ENCODE assay signal across 15 cellular contexts in genomic region chr2:69382547-69382946, GRCh38. TPM values are rescaled to one million over a fixed set of nuclear protein-coding genes. Genes with fewer than 3 reads are reported as not detected.
DNase-seq lines count a peak whose midpoint lies in the region; ATAC-seq, FAIRE-seq and TF ChIP-seq lines count a peak whose summit lies in the region.
"Had no signal": no experiment of that assay in that cellular context is flagged by ENCODE, and none has a peak within 500 bp of the region (broad histone marks: within the 10 kb centered on the region; RNA-seq: fewer than 3 reads in every experiment).

No MANE protein-coding gene starts in this region.

- H3K36me3 Mint-ChIP-seq in T-helper 17 cell (ENCODE audit: low read depth) = peaks cover 11% of the 10 kb centered on the region

- H3K27me3 ChIP-seq in HepG2 (ENCODE audit: control insufficient read depth in 1 of 2, insufficient read depth in 2 of 2, low read length in 2 of 2) (no peaks in the 10 kb centered on the region; a peak in 1 of 5 replicates), right lobe of liver (no peaks in the 10 kb centered on the region)

- H3K9me3 ChIP-seq in HepG2 (ENCODE audit: low read length) (no peaks in the 10 kb centered on the region), right lobe of liver (no peaks in the 10 kb centered on the region), T-helper 17 cell (ENCODE audit: control insufficient read depth, low read length, poor library complexity, severe bottlenecking) (no peaks in the 10 kb centered on the region)
- H3K9me3 ChIP-seq: lower lobe of right lung had no signal

- WGBS in HepG2 (ENCODE audit: low lambda C conversion rate) = 88% methylated on average over 2 of the region's 2 CpGs
- 86% methylated on average over 2 of the region's 2 CpGs for WGBS in right lobe of liver (ENCODE audit: insufficient coverage, low coverage, low lambda C conversion rate, missing lambda C conversion rate)

- H3K9ac ChIP-seq in HepG2 (ENCODE audit: insufficient read depth, low read depth, low read length) = no peak overlapping the region

- DNase-seq in HepG2 (ENCODE audit: low spot score) (no peak), right lobe of liver (no peak), T-helper 17 cell (no peak), left kidney (ENCODE audit: low read depth, low spot score) (peak; percentile 53), SIG-M5 treated with dmso at 0.1 percent for 504 hours (lab: John Stamatoyannopoulos, UW; ENCODE audit: unreplicated experiment) (no peak), GM19240 (ENCODE audit: insufficient read length, low spot score) (no peak), SKM-1 (lab: John Stamatoyannopoulos, UW; ENCODE audit: unreplicated experiment) (no peak)
- DNase-seq: AML-193, anterior cingulate cortex, Karpas-422, lower lobe of right lung, NCI-H2081 treated with DMSO at 0.1 percent for 48 hours had no signal

- no peak for ATAC-seq in HepG2
- ATAC-seq in right lobe of liver = no peak
- no peak for ATAC-seq in T-helper 17 cell
- no peak for ATAC-seq in GM19395 (IDR thresholded peaks at IDR 0.05; ENCODE audit: unreplicated experiment)
- ATAC-seq: lower lobe of right lung had no signal

- H3K79me2 ChIP-seq in HepG2 (ENCODE audit: insufficient read depth, low read length) = peaks cover 90% of the 10 kb centered on the region

- intact Hi-C loops in HepG2 (cut with micrococcal nuclease; ENCODE audit: unreplicated experiment) = loop anchor here (10.0 kb wide), 1 partner anchor 208 kb away; no protein-coding TSS in a partner anchor
- intact Hi-C loops in right lobe of liver (cut with DNase I) = no loop called here

- CTCF ChIA-PET in HepG2 (lab: Yijun Ruan, JAX; ENCODE audit: low intra/inter-chr PET ratio, low total read pairs) = no interaction called here

- no peak for TF ChIP-seq EP300 in HepG2 (IDR thresholded peaks at IDR 0.05; ENCODE audit: low read depth in 2 of 2, low read length in 2 of 2)
- TF ChIP-seq EP300 in HepG2 (CRISPR knock-in tag; IDR thresholded peaks at IDR 0.05; ENCODE audit: borderline replicate concordance) = no peak

- H3K4me1 ChIP-seq in HepG2 (ENCODE audit: insufficient read depth, low read length) (peaks cover 46% of the 10 kb centered on the region), right lobe of liver (peaks cover 0 to 12% (median 4%) of the 10 kb centered on the region in 4 donors)

- H3K36me3 ChIP-seq in HepG2 (replicated peaks in 1 of 2; ENCODE audit: control insufficient read depth in 1 of 2, insufficient read depth in 2 of 2, low read length in 2 of 2) (peaks cover 9 to 24% of the 10 kb centered on the region in 2 experiments), right lobe of liver (no peaks in the 10 kb centered on the region)
- H3K36me3 ChIP-seq: lower lobe of right lung had no signal

- peaks cover 60% of the 10 kb centered on the region for H4K20me1 ChIP-seq in HepG2 (ENCODE audit: insufficient read depth, low read length)

- no peak overlapping the region for H3K4me3 ChIP-seq in HepG2 (replicated peaks in 1 of 3; ENCODE audit: insufficient read depth in 1 of 3, low read depth in 2 of 3, low read length in 3 of 3)
- no peak overlapping the region for H3K4me3 ChIP-seq in right lobe of liver
- H3K4me3 ChIP-seq: lower lobe of right lung had no signal

- H3K27ac Mint-ChIP-seq in T-helper 17 cell = peak overlapping the region; percentile 74
- H3K27ac Mint-ChIP-seq: stimulated activated naive CD8-positive, alpha-beta T cell treated with anti-CD3 and anti-CD28 coated beads, Interleukin-15, Interleukin-2, amounts not matched to agents 100 ng/mL and 50 ng/mL, for 24 hours had no signal

- no peak overlapping the region for H2AFZ ChIP-seq in HepG2 (ENCODE audit: low read length)

- no peak overlapping the region for H3K4me2 ChIP-seq in HepG2 (ENCODE audit: low read depth, low read length)

- no peak for TF ChIP-seq RAD21 in HepG2 (CRISPR knock-in tag; IDR thresholded peaks at IDR 0.05)

- H3K4me3 Mint-ChIP-seq in T-helper 17 cell = no peak overlapping the region
- H3K4me3 Mint-ChIP-seq: stimulated activated naive CD8-positive, alpha-beta T cell treated with anti-CD3 and anti-CD28 coated beads, Interleukin-15, Interleukin-2, amounts not matched to agents 100 ng/mL and 50 ng/mL, for 24 hours had no signal

- BruUV-seq in HepG2 (replicated peaks; lab: Mats Ljungman, UMichigan) = TSS peak; percentile 3

- peaks cover 36% of the 10 kb centered on the region for H3K4me1 Mint-ChIP-seq in T-helper 17 cell

- no peaks in the 10 kb centered on the region for H3K27me3 Mint-ChIP-seq in T-helper 17 cell
- H3K27me3 Mint-ChIP-seq: stimulated activated naive CD8-positive, alpha-beta T cell treated with anti-CD3 and anti-CD28 coated beads, Interleukin-15, Interleukin-2, amounts not matched to agents 100 ng/mL and 50 ng/mL, for 24 hours had no signal

- H3K27ac ChIP-seq in HepG2 (ENCODE audit: extremely low read length, insufficient read depth, low read length) (no peak overlapping the region), right lobe of liver (no peak overlapping the region)
- H3K27ac ChIP-seq: lower lobe of right lung, RWPE1 had no signal

- in situ Hi-C loops in HepG2 (cut with HindIII; ENCODE audit: extremely low pct_ligation_motif_present, low pct_unique_long_range_greater_than_20kb) = no loop called here

- TF ChIP-seq POLR2A in HepG2 (IDR thresholded peaks at IDR 0.05; ENCODE audit: insufficient read depth in 1 of 2, low read depth in 2 of 2, low read length in 2 of 2) = no peak
- no peak for TF ChIP-seq POLR2A in right lobe of liver (IDR thresholded peaks at IDR 0.05)

- POLR2A ChIA-PET in HepG2 (lab: Yijun Ruan, JAX) = no interaction called here

- no peak for TF ChIP-seq CTCF in HepG2 (CRISPR knock-in tag; IDR thresholded peaks at IDR 0.05)
- TF ChIP-seq CTCF in right lobe of liver (IDR thresholded peaks at IDR 0.05) = no peak

- no peak for FAIRE-seq in HepG2 (lab: Jason Lieb, UNC)

TF ChIP-seq in HepG2, 621 proteins besides CTCF, POLR2A, EP300 and RAD21 (continues in another document):
- TF ChIP-seq BORCS8-MEF2B (CRISPR knock-in tag; IDR thresholded peaks at IDR 0.05) (no peak), ZNF350 (CRISPR knock-in tag; IDR thresholded peaks at IDR 0.05; ENCODE audit: borderline replicate concordance, low read depth) (no peak), MAZ (IDR thresholded peaks at IDR 0.05; ENCODE audit: borderline replicate concordance, low read depth, low read length) (no peak), MAZ (CRISPR knock-in tag; IDR thresholded peaks at IDR 0.05; ENCODE audit: low read depth) (no peak), ZNF644 (CRISPR knock-in tag; IDR thresholded peaks at IDR 0.05; ENCODE audit: low read depth) (no peak), STAT5B (CRISPR knock-in tag; IDR thresholded peaks at IDR 0.05) (no peak)

RNA-seq across cellular contexts. Expression of gene GFPT1, which starts 4.5 kb away (rescaled TPM):
- total RNA-seq in HepG2 (2016; rRNA removed; fragmentation: Illumina TruSeq; extraction: Trizol) (84.9 and 129 TPM in 2 replicates), right lobe of liver (10 to 100 TPM; 20.7 to 46.1 (median 30.5) TPM), T-helper 17 cell (10 to 100 TPM; 15.1 to 18.7 TPM)
- 43.7 and 46.8 TPM in 2 replicates for total RNA-seq in HepG2 (2016; cell fraction: cytosol; rRNA removed; fragmentation: Illumina TruSeq; extraction: Trizol; ENCODE audit: low read depth)
- total RNA-seq in HepG2 (2016; cell fraction: insoluble cytoplasmic fraction; rRNA removed; fragmentation: Illumina TruSeq; extraction: Trizol) = 85.1 and 124 TPM in 2 replicates
- total RNA-seq in HepG2 (2016; cell fraction: membrane; rRNA removed; fragmentation: Illumina TruSeq; extraction: Trizol) = 30.0 and 36.5 TPM in 2 replicates
- 48.9 and 54.4 TPM in 2 replicates for total RNA-seq in HepG2 (2016; cell fraction: nucleus; rRNA removed; fragmentation: Illumina TruSeq; extraction: Trizol)
- polyA plus RNA-seq in HepG2 (2011; rRNA removed) = 19.7 and 24.0 TPM in 2 replicates
- 13.6 and 21.7 TPM in 2 replicates for polyA plus RNA-seq in HepG2 (2011; cell fraction: cytosol; rRNA removed)
- 9.3 and 13.1 TPM in 2 replicates for polyA plus RNA-seq in HepG2 (2011; cell fraction: nucleus; rRNA removed)
- 40.9 and 53.4 TPM in 2 replicates for polyA plus RNA-seq in HepG2 (2012)
- 1.7 and 2.0 TPM in 2 replicates for polyA plus RNA-seq in HepG2 (2016; cell fraction: cytosol; fragmentation: Illumina TruSeq; extraction: Trizol; ENCODE audit: low read depth)
- polyA plus RNA-seq in HepG2 (2016; cell fraction: insoluble cytoplasmic fraction; fragmentation: Illumina TruSeq; extraction: Trizol; ENCODE audit: low read depth) = 60.5 and 62.2 TPM in 2 replicates
- polyA plus RNA-seq in HepG2 (2016; cell fraction: membrane; fragmentation: Illumina TruSeq; extraction: Trizol; ENCODE audit: low read depth) = 5.2 and 6.2 TPM in 2 replicates
- 40.7 and 46.5 TPM in 2 replicates for polyA plus RNA-seq in HepG2 (2016; cell fraction: nucleus; fragmentation: Illumina TruSeq; extraction: Trizol; ENCODE audit: insufficient read depth, low read depth)
- polyA minus RNA-seq in HepG2 (2011; rRNA and poly(A)+ RNA removed; ENCODE audit: low replicate concordance) = 9.1 and 29.8 TPM in 2 replicates
- polyA minus RNA-seq in HepG2 (2011; cell fraction: cytosol; rRNA and poly(A)+ RNA removed) = 58.1 and 58.4 TPM in 2 replicates
- 47.1 and 54.0 TPM in 2 replicates for polyA minus RNA-seq in HepG2 (2011; cell fraction: nucleus; rRNA and poly(A)+ RNA removed)

RNA-seq across cellular contexts. Expression of gene NFU1, which starts 54.7 kb away (rescaled TPM):
- total RNA-seq in HepG2 (2016; rRNA removed; fragmentation: Illumina TruSeq; extraction: Trizol) (84.0 and 99.6 TPM in 2 replicates), right lobe of liver (10 to 100 TPM; 12.7 to 26.1 (median 23.5) TPM), T-helper 17 cell (10 to 100 TPM; 17.8 to 23.2 TPM)
- 88.3 and 93.2 TPM in 2 replicates for total RNA-seq in HepG2 (2016; cell fraction: cytosol; rRNA removed; fragmentation: Illumina TruSeq; extraction: Trizol; ENCODE audit: low read depth)
- total RNA-seq in HepG2 (2016; cell fraction: insoluble cytoplasmic fraction; rRNA removed; fragmentation: Illumina TruSeq; extraction: Trizol) = 83.8 and 107 TPM in 2 replicates
- 83.6 and 88.7 TPM in 2 replicates for total RNA-seq in HepG2 (2016; cell fraction: membrane; rRNA removed; fragmentation: Illumina TruSeq; extraction: Trizol)
- total RNA-seq in HepG2 (2016; cell fraction: nucleus; rRNA removed; fragmentation: Illumina TruSeq; extraction: Trizol) = 35.6 and 35.8 TPM in 2 replicates
- polyA plus RNA-seq in HepG2 (2011; rRNA removed) = 28.1 and 39.1 TPM in 2 replicates
- 23.1 and 28.7 TPM in 2 replicates for polyA plus RNA-seq in HepG2 (2011; cell fraction: cytosol; rRNA removed)
- polyA plus RNA-seq in HepG2 (2011; cell fraction: nucleus; rRNA removed) = 6.6 and 7.8 TPM in 2 replicates
- polyA plus RNA-seq in HepG2 (2012) = 58.4 and 80.4 TPM in 2 replicates
- 79.1 and 96.4 TPM in 2 replicates for polyA plus RNA-seq in HepG2 (2016; cell fraction: cytosol; fragmentation: Illumina TruSeq; extraction: Trizol; ENCODE audit: low read depth)
- 89.4 and 94.3 TPM in 2 replicates for polyA plus RNA-seq in HepG2 (2016; cell fraction: insoluble cytoplasmic fraction; fragmentation: Illumina TruSeq; extraction: Trizol; ENCODE audit: low read depth)
- 57.3 and 66.6 TPM in 2 replicates for polyA plus RNA-seq in HepG2 (2016; cell fraction: membrane; fragmentation: Illumina TruSeq; extraction: Trizol; ENCODE audit: low read depth)
- polyA plus RNA-seq in HepG2 (2016; cell fraction: nucleus; fragmentation: Illumina TruSeq; extraction: Trizol; ENCODE audit: insufficient read depth, low read depth) = 42.0 and 48.4 TPM in 2 replicates
- 3.3 and 4.8 TPM in 2 replicates for polyA minus RNA-seq in HepG2 (2011; rRNA and poly(A)+ RNA removed; ENCODE audit: low replicate concordance)
- 12.6 and 17.8 TPM in 2 replicates for polyA minus RNA-seq in HepG2 (2011; cell fraction: cytosol; rRNA and poly(A)+ RNA removed)
- polyA minus RNA-seq in HepG2 (2011; cell fraction: nucleus; rRNA and poly(A)+ RNA removed) = 11.5 and 12.2 TPM in 2 replicates
